1 cellular context compared by ENCODE assay signal in genomic region chr12:45756666-45757065, GRCh38.
TF ChIP-seq lines count a peak whose summit lies in the region.

No MANE protein-coding gene starts in this region.

TF ChIP-seq in IMR-90, 13 proteins besides CTCF, POLR2A, EP300 and RAD21:
- TF ChIP-seq NFE2L2 (IDR thresholded peaks at IDR 0.05; ENCODE audit: low read depth, low read length) = no peak
